ENCODE assay signal across 14 cellular contexts in genomic region chr2:19932928-19933327, GRCh38. TPM values are rescaled to one million over a fixed set of nuclear protein-coding genes. Genes with fewer than 3 reads are reported as not detected.
A peak's percentile ranks its signal among the peaks of the same experiment; 100 is the strongest.
DNase-seq lines count a peak whose midpoint lies in the region; ATAC-seq, FAIRE-seq and TF ChIP-seq lines count a peak whose summit lies in the region.
"Had no signal": no experiment of that assay in that cellular context is flagged by ENCODE, and none has a peak within 500 bp of the region (broad histone marks: within the 10 kb centered on the region; RNA-seq: fewer than 3 reads in every experiment).

No MANE protein-coding gene starts in this region.

- H3K27ac ChIP-seq in ACC112 (ENCODE audit: low read depth, low read length) (peak overlapping the region; percentile 91), endothelial cell of umbilical vein (ENCODE audit: insufficient read depth, low read depth, low read length) (peak overlapping the region; percentile 99)

- H3K4me1 ChIP-seq in ACC112 (ENCODE audit: control insufficient read depth, insufficient read depth, low read length, unreplicated experiment): peaks cover 22% of the 10 kb centered on the region
- H3K4me1 ChIP-seq in endothelial cell of umbilical vein (ENCODE audit: control insufficient read depth, extremely low read depth, insufficient read depth, low read length): peaks cover 28% of the 10 kb centered on the region
- H3K4me1 ChIP-seq: upper lobe of right lung had no signal

- no peaks in the 10 kb centered on the region for H3K27me3 ChIP-seq in ACC112 (ENCODE audit: insufficient read depth, low read length)
- no peaks in the 10 kb centered on the region for H3K27me3 ChIP-seq in endothelial cell of umbilical vein (ENCODE audit: control insufficient read depth in 2 of 2, insufficient read depth in 2 of 2, low read length in 2 of 2)
- H3K27me3 ChIP-seq: upper lobe of right lung had no signal

- H3K4me3 ChIP-seq in ACC112 (ENCODE audit: low read depth, low read length) (peak overlapping the region; percentile 71), endothelial cell of umbilical vein (replicated peaks in 1 of 3; ENCODE audit: insufficient read depth in 1 of 3, low read depth in 1 of 3, low read length in 3 of 3) (peak overlapping the region; percentile 7 to 66 (median 21))
- H3K4me3 ChIP-seq: upper lobe of right lung had no signal

- TF ChIP-seq CTCF in endothelial cell of umbilical vein (IDR thresholded peaks at IDR 0.05; ENCODE audit: extremely low read depth in 1 of 2, insufficient read depth in 1 of 2, low read depth in 1 of 2, low read length in 2 of 2): no peak

- H3K9me3 Mint-ChIP-seq in stimulated activated memory B cell treated with anti-CD40 and anti-IgM and Interleukin-4, amounts not matched to agents 10 μg/mL and 1 μg/mL and 100 μg/mL, for 72 hours: peaks cover 5% of the 10 kb centered on the region
- H3K9me3 Mint-ChIP-seq: natural killer cell treated with Interleukin-12 subunit alpha and Interleukin-12 subunit beta and Interleukin-15 and Interleukin-18, amount 100 ng/mL, for 72 hours had no signal

- intact Hi-C loops in endothelial cell of umbilical vein (cut with micrococcal nuclease): loop anchor here (1.0 kb wide), 3 partner anchors 32 to 70 kb away; partner anchors contain the start of gene TTC32

- H4K20me1 ChIP-seq in endothelial cell of umbilical vein (replicated peaks; ENCODE audit: control insufficient read depth, extremely low read depth, insufficient read depth, low read length): no peaks in the 10 kb centered on the region

- no peaks in the 10 kb centered on the region for H3K9me1 ChIP-seq in endothelial cell of umbilical vein (replicated peaks; ENCODE audit: control insufficient read depth, extremely low read depth, insufficient read depth, low read length)

- CTCF ChIA-PET in endothelial cell of umbilical vein (lab: Charles Lee): interaction anchor here (0.9 to 1.9 kb wide), 10 partner anchors 8 to 83 kb away, joined by 3 to 7 read pairs (median 4); no protein-coding TSS in a partner anchor

- peak overlapping the region; percentile 95 for H3K9ac ChIP-seq in endothelial cell of umbilical vein (replicated peaks; ENCODE audit: extremely low read depth, insufficient read depth, low read length)

- H2AFZ ChIP-seq in ACC112 (ENCODE audit: low read length, unreplicated experiment): peak overlapping the region; percentile 81
- H2AFZ ChIP-seq in endothelial cell of umbilical vein (ENCODE audit: low read depth, low read length): no peak overlapping the region

- peak; percentile 16 for TF ChIP-seq POLR2A in endothelial cell of umbilical vein (IDR thresholded peaks at IDR 0.05; ENCODE audit: low read depth, low read length)

- peaks cover 54% of the 10 kb centered on the region for H3K36me3 Mint-ChIP-seq in stimulated activated memory B cell treated with anti-CD40 and anti-IgM and Interleukin-4, amounts not matched to agents 10 μg/mL and 1 μg/mL and 100 μg/mL, for 72 hours

- TSS peak; percentile 92 for BruUV-seq in endothelial cell of umbilical vein (replicated peaks; lab: Mats Ljungman, UMichigan)

- in situ Hi-C loops in G401 (cut with HindIII; ENCODE audit: low sequenced_read_pairs): no loop called here

- H3K27me3 Mint-ChIP-seq in stimulated activated memory B cell treated with anti-CD40 and anti-IgM and Interleukin-4, amounts not matched to agents 10 μg/mL and 1 μg/mL and 100 μg/mL, for 72 hours: no peaks in the 10 kb centered on the region
- H3K27me3 Mint-ChIP-seq: natural killer cell treated with Interleukin-12 subunit alpha and Interleukin-12 subunit beta and Interleukin-15 and Interleukin-18, amount 100 ng/mL, for 72 hours had no signal

- no peak overlapping the region for H3K4me3 Mint-ChIP-seq in stimulated activated memory B cell treated with anti-CD40 and anti-IgM and Interleukin-4, amounts not matched to agents 10 μg/mL and 1 μg/mL and 100 μg/mL, for 72 hours
- H3K4me3 Mint-ChIP-seq: natural killer cell treated with Interleukin-12 subunit alpha and Interleukin-12 subunit beta and Interleukin-15 and Interleukin-18, amount 100 ng/mL, for 72 hours had no signal

- dilution Hi-C loops in endothelial cell of umbilical vein (cut with MboI; ENCODE audit: extremely low pct_ligation_motif_present, low sequenced_read_pairs): no loop called here

- POLR2A ChIA-PET in endothelial cell of umbilical vein (lab: Charles Lee): interaction anchor here (0.7 to 2.2 kb wide), 4 partner anchors 8 to 664 kb away, joined by 3 to 7 read pairs (median 3); partner anchors contain the start of gene RHOB

- H3K27ac Mint-ChIP-seq in stimulated activated memory B cell treated with anti-CD40 and anti-IgM and Interleukin-4, amounts not matched to agents 10 μg/mL and 1 μg/mL and 100 μg/mL, for 72 hours: no peak overlapping the region
- H3K27ac Mint-ChIP-seq: natural killer cell treated with Interleukin-12 subunit alpha and Interleukin-12 subunit beta and Interleukin-15 and Interleukin-18, amount 100 ng/mL, for 72 hours had no signal

- DNase-seq in endothelial cell of umbilical vein (ENCODE audit: low read depth, low spot score) (peak; percentile 78), NCI-H1436 (lab: John Stamatoyannopoulos, UW) (no peak), nucleus accumbens (lab: John Stamatoyannopoulos, UW) (no peak), G401 (ENCODE audit: low spot score) (no peak)
- DNase-seq: cerebellar nuclear complex, NCI-H1092, NCI-H526 treated with DMSO at 0.1 percent for 48 hours, small intestine, upper lobe of right lung had no signal

- H3K79me2 ChIP-seq in ACC112 (ENCODE audit: control insufficient read depth, insufficient read depth, low read length, unreplicated experiment) (no peaks in the 10 kb centered on the region), endothelial cell of umbilical vein (ENCODE audit: control insufficient read depth, insufficient read depth, low read length) (no peaks in the 10 kb centered on the region)

- H3K36me3 ChIP-seq in ACC112 (ENCODE audit: insufficient read depth, low read length) (peaks cover 44% of the 10 kb centered on the region), endothelial cell of umbilical vein (ENCODE audit: control insufficient read depth in 2 of 2, extremely low read depth in 1 of 2, insufficient read depth in 2 of 2, low read length in 2 of 2) (peaks cover 3 to 7% of the 10 kb centered on the region in 2 experiments)

- no peaks in the 10 kb centered on the region for H3K9me3 ChIP-seq in endothelial cell of umbilical vein (replicated peaks; ENCODE audit: control insufficient read depth, insufficient read depth, low read length)

- no peaks in the 10 kb centered on the region for H3K4me1 Mint-ChIP-seq in stimulated activated memory B cell treated with anti-CD40 and anti-IgM and Interleukin-4, amounts not matched to agents 10 μg/mL and 1 μg/mL and 100 μg/mL, for 72 hours

- no peak for FAIRE-seq in endothelial cell of umbilical vein (lab: Jason Lieb, UNC)

- peak; percentile 35 for ATAC-seq in GM21367 (IDR thresholded peaks at IDR 0.05; ENCODE audit: unreplicated experiment)
- ATAC-seq in HG03571 (IDR thresholded peaks at IDR 0.05; ENCODE audit: unreplicated experiment): peak; percentile 38
- no peak for ATAC-seq in stimulated activated memory B cell treated with anti-CD40 and anti-IgM and Interleukin-4, amounts not matched to agents 10 μg/mL and 1 μg/mL and 100 μg/mL, for 72 hours
- ATAC-seq: natural killer cell treated with Interleukin-12 subunit alpha and Interleukin-12 subunit beta and Interleukin-15 and Interleukin-18, amount 100 ng/mL, for 72 hours had no signal

- H3K4me2 ChIP-seq in endothelial cell of umbilical vein (ENCODE audit: insufficient read depth, low read length): peak overlapping the region; percentile 96

TF ChIP-seq in endothelial cell of umbilical vein, 7 proteins besides CTCF, POLR2A, EP300 and RAD21:
- TF ChIP-seq MAX (IDR thresholded peaks at IDR 0.05; ENCODE audit: insufficient read depth, insufficient read length): no peak
- TF ChIP-seq POLR2AphosphoS5 (IDR thresholded peaks at IDR 0.05; ENCODE audit: insufficient read depth, low read depth, low read length): no peak
- no peak for TF ChIP-seq FOS (IDR thresholded peaks at IDR 0.05; ENCODE audit: borderline replicate concordance, insufficient read depth, low read length)
- TF ChIP-seq EZH2 (IDR thresholded peaks at IDR 0.05; ENCODE audit: borderline replicate concordance, low read depth, low read length, severe bottlenecking): no peak
- no peak for TF ChIP-seq MYC (IDR thresholded peaks at IDR 0.05; ENCODE audit: low read depth, low read length)
- no peak for TF ChIP-seq GATA2 (IDR thresholded peaks at IDR 0.05; ENCODE audit: insufficient read depth, insufficient read length, low read depth, low read length)
- TF ChIP-seq JUN (IDR thresholded peaks at IDR 0.05; ENCODE audit: borderline replicate concordance, insufficient read depth, insufficient read length, low read depth): no peak

RNA-seq across cellular contexts. Expression of gene TTC32, which starts 31.1 kb away (rescaled TPM):
- 8.8 and 13.8 TPM in 2 replicates for total RNA-seq in endothelial cell of umbilical vein
- polyA plus RNA-seq in endothelial cell of umbilical vein: 8.7 and 9.4 TPM in 2 replicates
- 10.8 and 10.9 TPM in 2 replicates for polyA plus RNA-seq in endothelial cell of umbilical vein (2011; cell fraction: cytosol; rRNA removed)
- polyA plus RNA-seq in endothelial cell of umbilical vein (2011; cell fraction: nucleus; rRNA removed): 27.0 and 44.9 TPM in 2 replicates
- 8.1 and 9.0 TPM in 2 replicates for polyA plus RNA-seq in endothelial cell of umbilical vein (2012)
- polyA minus RNA-seq in endothelial cell of umbilical vein: 4.4 and 7.6 TPM in 2 replicates
- polyA minus RNA-seq in endothelial cell of umbilical vein (2011; cell fraction: cytosol; rRNA and poly(A)+ RNA removed): 9.1 TPM
- 36.7 and 41.1 TPM in 2 replicates for polyA minus RNA-seq in endothelial cell of umbilical vein (2011; cell fraction: nucleus; rRNA and poly(A)+ RNA removed)
- total RNA-seq in G401 (2014; rRNA removed; shearing (Covaris generic)): 8.9 and 9.0 TPM in 2 replicates

RNA-seq across cellular contexts. Expression of gene WDR35, which starts 57.0 kb away (rescaled TPM):
- total RNA-seq in endothelial cell of umbilical vein: 8.0 TPM in 2 replicates
- polyA plus RNA-seq in endothelial cell of umbilical vein: 2.7 and 3.6 TPM in 2 replicates
- polyA plus RNA-seq in endothelial cell of umbilical vein (2011; cell fraction: cytosol; rRNA removed): 3.1 and 3.7 TPM in 2 replicates
- polyA plus RNA-seq in endothelial cell of umbilical vein (2011; cell fraction: nucleus; rRNA removed): 16.4 and 18.5 TPM in 2 replicates
- 6.4 and 7.8 TPM in 2 replicates for polyA plus RNA-seq in endothelial cell of umbilical vein (2012)
- polyA minus RNA-seq in endothelial cell of umbilical vein: 7.8 TPM in 2 replicates
- polyA minus RNA-seq in endothelial cell of umbilical vein (2011; cell fraction: cytosol; rRNA and poly(A)+ RNA removed): 5.6 TPM
- 12.9 and 14.1 TPM in 2 replicates for polyA minus RNA-seq in endothelial cell of umbilical vein (2011; cell fraction: nucleus; rRNA and poly(A)+ RNA removed)
- 16.7 and 22.8 TPM in 2 replicates for total RNA-seq in G401 (2014; rRNA removed; shearing (Covaris generic))
